ENCODE assay signal across 37 cellular contexts in genomic region chr2:235462415-235462790, GRCh38. TPM values are rescaled to one million over a fixed set of nuclear protein-coding genes. Genes with fewer than 3 reads are reported as not detected.
"Had no signal": no experiment of that assay in that cellular context is flagged by ENCODE, and none has a peak within 500 bp of the region (broad histone marks: within the 10 kb centered on the region; RNA-seq: fewer than 3 reads in every experiment).

No MANE protein-coding gene starts in this region.

- H3K9me3 Mint-ChIP-seq: activated B cell treated with CpG ODN at 0.5 μM for 24 hours; activated CD4-positive, alpha-beta memory T cell treated with anti-CD3 and anti-CD28 coated beads for 36 hours; activated naive CD4-positive, alpha-beta T cell treated with anti-CD3 and anti-CD28 coated beads, Interleukin-2, amount 50 U/mL, for 72 hours; activated T-helper 17 cell treated with anti-CD3 and anti-CD28 coated beads, Interleukin-2, amount 50 U/mL, for 72 hours; brain had no signal

- H3K4me3 ChIP-seq: adrenal gland, Peyer's patch, SJSA1 had no signal

- H3K36me3 Mint-ChIP-seq: activated CD4-positive, alpha-beta memory T cell treated with anti-CD3 and anti-CD28 coated beads for 36 hours; activated naive CD4-positive, alpha-beta T cell treated with anti-CD3 and anti-CD28 coated beads, Interleukin-2, amount 50 U/mL, for 72 hours; brain had no signal

- H3K4me1 ChIP-seq: Peyer's patch, SJSA1 had no signal

- H3K27ac Mint-ChIP-seq: activated B cell treated with CpG ODN at 0.5 μM for 24 hours; activated CD4-positive, alpha-beta memory T cell treated with anti-CD3 and anti-CD28 coated beads for 36 hours; activated T-helper 17 cell treated with anti-CD3 and anti-CD28 coated beads, Interleukin-2, amount 50 U/mL, for 72 hours; brain had no signal

- ATAC-seq: activated naive CD4-positive, alpha-beta T cell treated with anti-CD3 and anti-CD28 coated beads, Interleukin-2, amount 50 U/mL, for 72 hours; activated T-helper 17 cell treated with anti-CD3 and anti-CD28 coated beads, Interleukin-2, amount 50 U/mL, for 72 hours; PC-3; SK-N-SH treated with all-trans-retinoic acid at 6 μM for 48 hours had no signal

- DNase-seq: activated B cell treated with CpG ODN at 0.5 μM for 24 hours; activated CD4-positive, alpha-beta memory T cell treated with anti-CD3 and anti-CD28 coated beads for 36 hours; activated CD4-positive, alpha-beta T cell treated with anti-CD3 and anti-CD28 coated beads for 4 hours; activated CD4-positive, alpha-beta T cell treated with anti-CD3 and anti-CD28 coated beads, Interleukin-2, amount 50 U/mL, for 1 hour; activated CD4-positive, CD25-positive, alpha-beta regulatory T cell treated with anti-CD3 and anti-CD28 coated beads, Interleukin-2, amount 50 U/mL, for 72 hours; activated CD8-positive, alpha-beta memory T cell treated with anti-CD3 and anti-CD28 coated beads, Interleukin-2, amount 50 U/mL, for 4 hours; activated effector memory CD4-positive, alpha-beta T cell treated with anti-CD3 and anti-CD28 coated beads, Interleukin-2, amount 50 U/mL, for 16 hours; activated naive CD4-positive, alpha-beta T cell; activated T-cell treated with anti-CD3 and anti-CD28 coated beads for 4 hours; activated T-cell treated with anti-CD3 and anti-CD28 coated beads, Interleukin-2, amount 50 U/mL, for 48 hours; MM.1S; MV-4-11; NCI-H1092; NCI-H1436 treated with DMSO at 0.1 percent for 48 hours; NCI-H1694 treated with DMSO at 0.1 percent for 48 hours; NCI-H2029; NCI-H2107; NCI-H2171 treated with DMSO at 0.1 percent for 48 hours; NCI-H2227 treated with DMSO at 0.1 percent for 48 hours; NCI-H446; NCI-H524; PC-3; Peyer's patch; RPMI8226; SHP77 treated with DMSO at 0.1 percent for 48 hours; SW 1271; T-helper 1 cell; T-helper 2 cell; T-helper 9 cell had no signal

- H3K9me3 ChIP-seq: adrenal gland, Peyer's patch, SJSA1 had no signal

- H3K4me3 Mint-ChIP-seq: activated B cell treated with CpG ODN at 0.5 μM for 24 hours; activated CD4-positive, alpha-beta memory T cell treated with anti-CD3 and anti-CD28 coated beads for 36 hours; activated T-helper 17 cell treated with anti-CD3 and anti-CD28 coated beads, Interleukin-2, amount 50 U/mL, for 72 hours; brain had no signal

- H3K36me3 ChIP-seq: adrenal gland, Peyer's patch, SJSA1 had no signal

- H3K27ac ChIP-seq: adrenal gland, KMS-11, Peyer's patch, SJSA1, VCaP had no signal

- H3K27me3 Mint-ChIP-seq: activated B cell treated with CpG ODN at 0.5 μM for 24 hours had no signal

- H3K4me1 Mint-ChIP-seq: activated B cell treated with CpG ODN at 0.5 μM for 24 hours; activated T-helper 17 cell treated with anti-CD3 and anti-CD28 coated beads, Interleukin-2, amount 50 U/mL, for 72 hours had no signal

- H3K27me3 ChIP-seq: adrenal gland, Peyer's patch, SJSA1 had no signal

RNA-seq across cellular contexts. Expression of gene AGAP1, which starts 31.4 kb away (rescaled TPM):
- total RNA-seq: activated B cell treated with CpG ODN at 0.5 μM for 24 hours had no signal
